ENCODE assay signal across 1 cellular context in genomic region chr1:65147424-65148177, GRCh38.
TF ChIP-seq lines count a peak whose summit lies in the region.

No MANE protein-coding gene starts in this region.

TF ChIP-seq in HepG2, 621 proteins besides CTCF, POLR2A, EP300 and RAD21 (continued from another document and continues in another):
- TF ChIP-seq ZNF850 (CRISPR knock-in tag; conservative IDR thresholded peaks at IDR 0.05) (no peak), E2F2 (CRISPR knock-in tag; IDR thresholded peaks at IDR 0.05; ENCODE audit: borderline replicate concordance) (peak; percentile 74; the same call in 1 of the 2 replicates), ISL2 (CRISPR knock-in tag; IDR thresholded peaks at IDR 0.05) (0 out of 2 replicates have a peak, but pooled peaks have one; percentile 29), ZNF839 (CRISPR knock-in tag; IDR thresholded peaks at IDR 0.05; ENCODE audit: borderline replicate concordance) (no peak), ZNF232 (CRISPR knock-in tag; IDR thresholded peaks at IDR 0.05; ENCODE audit: borderline replicate concordance) (no peak), ZIK1 (CRISPR knock-in tag; IDR thresholded peaks at IDR 0.05; ENCODE audit: borderline replicate concordance, low read depth) (0 out of 2 replicates have a peak, but pooled peaks have one; percentile 64), LRRFIP1 (CRISPR knock-in tag; conservative IDR thresholded peaks at IDR 0.05) (no peak), DMTF1 (CRISPR knock-in tag; IDR thresholded peaks at IDR 0.05) (no peak), PREB (CRISPR knock-in tag; IDR thresholded peaks at IDR 0.05) (0 out of 2 replicates have a peak, but pooled peaks have one; percentile 43), ZNF546 (CRISPR knock-in tag; conservative IDR thresholded peaks at IDR 0.05) (0 out of 2 replicates have a peak, but pooled peaks have one; percentile 0), CERS6 (CRISPR knock-in tag; IDR thresholded peaks at IDR 0.05) (no peak), STAG1 (CRISPR knock-in tag; IDR thresholded peaks at IDR 0.05) (no peak), TFDP2 (CRISPR knock-in tag; IDR thresholded peaks at IDR 0.05) (peak; percentile 28), ZNF746 (CRISPR knock-in tag; IDR thresholded peaks at IDR 0.05) (peak; percentile 66), ZNF17 (CRISPR knock-in tag; IDR thresholded peaks at IDR 0.05) (no peak), NR0B2 (CRISPR knock-in tag; IDR thresholded peaks at IDR 0.05) (peak; percentile 58; the same call in 1 of the 2 replicates), ATF5 (CRISPR knock-in tag; IDR thresholded peaks at IDR 0.05; ENCODE audit: low read depth) (no peak), SIN3A (IDR thresholded peaks at IDR 0.05; ENCODE audit: borderline replicate concordance, low read depth, low read length) (peak; percentile 52; the same call in 1 of the 2 replicates), DPF2 (CRISPR knock-in tag; IDR thresholded peaks at IDR 0.05; ENCODE audit: borderline replicate concordance, low read depth) (no peak), MXD3 (CRISPR knock-in tag; IDR thresholded peaks at IDR 0.05) (peak; percentile 57), ZNF446 (CRISPR knock-in tag; IDR thresholded peaks at IDR 0.05) (no peak), GTF2F1 (IDR thresholded peaks at IDR 0.05; ENCODE audit: low read length) (no peak), KDM4B (CRISPR knock-in tag; IDR thresholded peaks at IDR 0.05) (no peak), THAP7 (CRISPR knock-in tag; IDR thresholded peaks at IDR 0.05) (no peak), TMF1 (CRISPR knock-in tag; IDR thresholded peaks at IDR 0.05; ENCODE audit: low read depth) (peak; percentile 16; the same call in 1 of the 2 replicates), ZBTB34 (CRISPR knock-in tag; IDR thresholded peaks at IDR 0.05) (no peak), ZNF710 (CRISPR knock-in tag; IDR thresholded peaks at IDR 0.05; ENCODE audit: borderline replicate concordance) (peak; percentile 32; the same call in 1 of the 2 replicates), TCF12 (IDR thresholded peaks at IDR 0.05) (no peak), TCF12 (CRISPR knock-in tag; IDR thresholded peaks at IDR 0.05) (no peak), STAT6 (CRISPR knock-in tag; IDR thresholded peaks at IDR 0.05; ENCODE audit: borderline replicate concordance) (no peak), GFI1 (CRISPR knock-in tag; IDR thresholded peaks at IDR 0.05; ENCODE audit: borderline replicate concordance) (peak; percentile 64), FUBP1 (CRISPR knock-in tag; IDR thresholded peaks at IDR 0.05; ENCODE audit: borderline replicate concordance) (no peak), ZNF510 (CRISPR knock-in tag; IDR thresholded peaks at IDR 0.05; ENCODE audit: low read depth) (no peak), XBP1 (CRISPR knock-in tag; IDR thresholded peaks at IDR 0.05) (no peak), MAFF (IDR thresholded peaks at IDR 0.05; ENCODE audit: low read depth, low read length) (no peak)
